Comparison of ENCODE assay signal across 1 cellular context in genomic region chr3:177898185-177898584, GRCh38.
TF ChIP-seq lines count a peak whose summit lies in the region.

No MANE protein-coding gene starts in this region.

TF ChIP-seq in IMR-90, 13 proteins besides CTCF, POLR2A, EP300 and RAD21 (continued from another document):
- no peak for TF ChIP-seq MXI1 (IDR thresholded peaks at IDR 0.05; ENCODE audit: borderline replicate concordance, low read depth, low read length)
TF ChIP-seq in IMR-90: peak in this region for 0.
